8 cellular contexts compared by ENCODE assay signal in genomic region chr2:27381577-27382181, GRCh38. TPM values are rescaled to one million over a fixed set of nuclear protein-coding genes. Genes with fewer than 3 reads are reported as not detected.
DNase-seq lines count a peak whose midpoint lies in the region; ATAC-seq and TF ChIP-seq lines count a peak whose summit lies in the region.
"Had no signal": no experiment of that assay in that cellular context is flagged by ENCODE, and none has a peak within 500 bp of the region (broad histone marks: within the 10 kb centered on the region; RNA-seq: fewer than 3 reads in every experiment).

No MANE protein-coding gene starts in this region.

- H3K27ac ChIP-seq in esophagus muscularis mucosa (replicated peaks in 1 of 4) (peak overlapping the region; percentile 85 to 93 (median 88)), tibial artery (peak overlapping the region; percentile 83 to 89)

- TF ChIP-seq CTCF in esophagus muscularis mucosa (IDR thresholded peaks at IDR 0.05) (no peak), tibial artery (IDR thresholded peaks at IDR 0.05) (no peak)

- H3K4me3 Mint-ChIP-seq in activated T-cell treated with anti-CD3 and anti-CD28 coated beads, Interleukin-2, amount 50 U/mL, for 72 hours = peak overlapping the region; percentile 91 to 94

- ATAC-seq in activated T-cell treated with anti-CD3 and anti-CD28 coated beads, Interleukin-2, amount 50 U/mL, for 72 hours (replicated peaks in 1 of 2) = no peak

- no peak for TF ChIP-seq POLR2A in esophagus muscularis mucosa (IDR thresholded peaks at IDR 0.05; ENCODE audit: low read depth)

- H3K27me3 Mint-ChIP-seq in activated T-cell treated with anti-CD3 and anti-CD28 coated beads, Interleukin-2, amount 50 U/mL, for 72 hours (ENCODE audit: low read depth) = no peaks in the 10 kb centered on the region

- DNase-seq in activated T-cell treated with anti-CD3 and anti-CD28 coated beads, Interleukin-2, amount 50 U/mL, for 72 hours = no peak
- no peak for DNase-seq in activated T-cell treated with anti-CD3 and anti-CD28 coated beads, Interleukin-2, amount 50 U/mL, for 48 hours
- DNase-seq in esophagus muscularis mucosa (ENCODE audit: extremely low spot score) (no peak), tibial artery (no peak)
- DNase-seq in NK-92 treated with Interleukin-12 subunit alpha and Interleukin-12 subunit beta, amount 100 ng/mL, for 24 hours (lab: John Stamatoyannopoulos, UW) = no peak
- DNase-seq in effector CD8-positive, alpha-beta T cell (lab: John Stamatoyannopoulos, UW) = no peak
- DNase-seq: activated gamma-delta T cell had no signal

- no peaks in the 10 kb centered on the region for H3K9me3 Mint-ChIP-seq in activated T-cell treated with anti-CD3 and anti-CD28 coated beads, Interleukin-2, amount 50 U/mL, for 72 hours

- peaks cover 1 to 29% of the 10 kb centered on the region in 2 donors for H3K36me3 Mint-ChIP-seq in activated T-cell treated with anti-CD3 and anti-CD28 coated beads, Interleukin-2, amount 50 U/mL, for 72 hours (ENCODE audit: insufficient read depth in 2 of 2)

- H3K4me1 Mint-ChIP-seq in activated T-cell treated with anti-CD3 and anti-CD28 coated beads, Interleukin-2, amount 50 U/mL, for 72 hours (ENCODE audit: low read depth) = peaks cover 37% of the 10 kb centered on the region

- H3K27me3 ChIP-seq in esophagus muscularis mucosa (no peaks in the 10 kb centered on the region), tibial artery (no peaks in the 10 kb centered on the region)
- H3K27me3 ChIP-seq: BLaER1 treated with 17β-estradiol and CSF1 and Interleukin-3, amounts not matched to agents 10 nM and 100 nM had no signal

- 95% methylated on average over 10 of the region's 10 CpGs for WGBS in esophagus muscularis mucosa

- no peak for TF ChIP-seq EP300 in esophagus muscularis mucosa (IDR thresholded peaks at IDR 0.05)

- intact Hi-C loops in esophagus muscularis mucosa (cut with DNase I) (no loop called here), tibial artery (cut with DNase I; ENCODE audit: low total_unique reads) (loop anchor here (5.0 kb wide), 1 partner anchor 46 kb away; the partner anchor contains the start of gene NRBP1)

- H3K4me3 ChIP-seq in esophagus muscularis mucosa = peak overlapping the region in 1 of 4 donors; percentile 74
- H3K4me3 ChIP-seq in tibial artery = peak overlapping the region in 1 of 2 donors; percentile 68

- peaks cover 19 to 43% (median 28%) of the 10 kb centered on the region in 4 donors for H3K4me1 ChIP-seq in esophagus muscularis mucosa
- H3K4me1 ChIP-seq in tibial artery = peaks cover 0 to 28% (median 18%) of the 10 kb centered on the region in 4 donors

- peaks cover 29 to 75% (median 69%) of the 10 kb centered on the region in 4 donors for H3K36me3 ChIP-seq in esophagus muscularis mucosa
- H3K36me3 ChIP-seq in tibial artery = peaks cover 9 to 68% (median 51%) of the 10 kb centered on the region in 3 donors

- H3K9me3 ChIP-seq in esophagus muscularis mucosa (no peaks in the 10 kb centered on the region), tibial artery (no peaks in the 10 kb centered on the region)
- H3K9me3 ChIP-seq: BLaER1 treated with 17β-estradiol and CSF1 and Interleukin-3, amounts not matched to agents 10 nM and 100 nM had no signal

- peak overlapping the region; percentile 20 for H3K27ac Mint-ChIP-seq in activated T-cell treated with anti-CD3 and anti-CD28 coated beads, Interleukin-2, amount 50 U/mL, for 72 hours

RNA-seq across cellular contexts. Expression of gene ZNF513, which starts 1.1 kb away (rescaled TPM):
- 10 to 100 TPM; 15.7 to 15.9 TPM for total RNA-seq in activated T-cell treated with anti-CD3 and anti-CD28 coated beads, Interleukin-2, amount 50 U/mL, for 72 hours
- total RNA-seq in esophagus muscularis mucosa = 10 to 100 TPM in 3 of 4 donors, 1 to 10 TPM in 1; 8.3 to 14.5 (median 11.4) TPM

RNA-seq across cellular contexts. Expression of gene SNX17, which starts 11.3 kb away (rescaled TPM):
- total RNA-seq in activated T-cell treated with anti-CD3 and anti-CD28 coated beads, Interleukin-2, amount 50 U/mL, for 72 hours = 10 to 100 TPM; 66.1 to 70.7 TPM
- total RNA-seq in esophagus muscularis mucosa = 100 to 1,000 TPM in 3 of 4 donors, 10 to 100 TPM in 1; 84.7 to 151 (median 124) TPM

RNA-seq across cellular contexts. Expression of gene EIF2B4, which starts 11.5 kb away (rescaled TPM):
- 10 to 100 TPM; 30.0 to 42.7 TPM for total RNA-seq in activated T-cell treated with anti-CD3 and anti-CD28 coated beads, Interleukin-2, amount 50 U/mL, for 72 hours
- total RNA-seq in esophagus muscularis mucosa = 10 to 100 TPM; 39.0 to 50.1 (median 44.9) TPM

RNA-seq across cellular contexts. Expression of gene GTF3C2, which starts 25.1 kb away (rescaled TPM):
- total RNA-seq in activated T-cell treated with anti-CD3 and anti-CD28 coated beads, Interleukin-2, amount 50 U/mL, for 72 hours = 10 to 100 TPM; 56.6 to 58.7 TPM
- total RNA-seq in esophagus muscularis mucosa = 10 to 100 TPM; 27.5 to 44.3 (median 31.6) TPM

RNA-seq across cellular contexts. Expression of gene PPM1G, which starts 27.7 kb away (rescaled TPM):
- 100 to 1,000 TPM; 122 to 132 TPM for total RNA-seq in activated T-cell treated with anti-CD3 and anti-CD28 coated beads, Interleukin-2, amount 50 U/mL, for 72 hours
- 10 to 100 TPM; 46.1 to 71.8 (median 62.7) TPM for total RNA-seq in esophagus muscularis mucosa
